In the genomic region with DNA sequence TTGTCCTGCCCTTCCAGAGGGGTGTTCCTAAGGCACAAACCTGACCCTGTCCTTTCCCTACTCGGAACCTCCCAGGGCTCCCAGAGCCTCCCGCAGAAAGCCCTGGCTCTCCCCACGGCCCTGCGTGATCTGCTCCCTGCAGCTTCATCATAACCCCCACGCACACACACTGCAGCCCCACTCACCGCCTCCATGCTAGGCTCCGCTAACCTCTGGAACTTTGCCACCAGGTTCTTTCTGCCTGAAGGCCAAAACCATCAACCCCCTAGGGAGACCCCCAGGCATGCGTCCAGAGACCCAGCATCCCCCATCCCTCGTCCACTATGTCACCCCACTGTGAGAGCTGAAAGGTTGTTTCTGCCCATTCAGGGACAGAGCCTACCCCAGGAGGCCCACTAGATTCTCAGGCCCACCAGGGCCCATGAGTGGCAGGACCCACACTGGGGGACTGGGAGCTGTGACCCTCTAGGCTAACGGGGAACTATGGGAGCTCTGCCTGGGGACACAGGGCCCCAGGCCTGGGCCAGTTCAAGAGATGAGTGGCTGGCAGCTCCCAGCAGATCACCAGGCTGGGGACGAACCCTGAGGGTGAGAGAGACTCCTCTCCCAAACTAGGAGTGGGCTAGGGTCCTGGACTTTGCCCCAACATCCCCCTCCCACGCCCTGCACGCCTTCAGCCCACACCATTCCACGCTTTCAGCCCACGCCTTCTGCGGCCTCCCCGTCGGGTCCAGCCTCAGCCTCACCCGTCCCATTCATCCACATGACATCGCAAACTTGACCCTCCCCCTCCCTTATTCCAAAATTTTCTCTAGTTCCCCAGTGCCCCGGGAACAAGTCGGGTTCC, we compare ENCODE assay signal across 1 cellular context.
A peak's percentile ranks its signal among the peaks of the same experiment; 100 is the strongest.
TF ChIP-seq lines count a peak whose summit lies in the region.

No MANE protein-coding gene starts in this region.

TF ChIP-seq in HEK293, 187 proteins besides CTCF, POLR2A, EP300 and RAD21 (continued from another document):
- TF ChIP-seq, protein P1, sequence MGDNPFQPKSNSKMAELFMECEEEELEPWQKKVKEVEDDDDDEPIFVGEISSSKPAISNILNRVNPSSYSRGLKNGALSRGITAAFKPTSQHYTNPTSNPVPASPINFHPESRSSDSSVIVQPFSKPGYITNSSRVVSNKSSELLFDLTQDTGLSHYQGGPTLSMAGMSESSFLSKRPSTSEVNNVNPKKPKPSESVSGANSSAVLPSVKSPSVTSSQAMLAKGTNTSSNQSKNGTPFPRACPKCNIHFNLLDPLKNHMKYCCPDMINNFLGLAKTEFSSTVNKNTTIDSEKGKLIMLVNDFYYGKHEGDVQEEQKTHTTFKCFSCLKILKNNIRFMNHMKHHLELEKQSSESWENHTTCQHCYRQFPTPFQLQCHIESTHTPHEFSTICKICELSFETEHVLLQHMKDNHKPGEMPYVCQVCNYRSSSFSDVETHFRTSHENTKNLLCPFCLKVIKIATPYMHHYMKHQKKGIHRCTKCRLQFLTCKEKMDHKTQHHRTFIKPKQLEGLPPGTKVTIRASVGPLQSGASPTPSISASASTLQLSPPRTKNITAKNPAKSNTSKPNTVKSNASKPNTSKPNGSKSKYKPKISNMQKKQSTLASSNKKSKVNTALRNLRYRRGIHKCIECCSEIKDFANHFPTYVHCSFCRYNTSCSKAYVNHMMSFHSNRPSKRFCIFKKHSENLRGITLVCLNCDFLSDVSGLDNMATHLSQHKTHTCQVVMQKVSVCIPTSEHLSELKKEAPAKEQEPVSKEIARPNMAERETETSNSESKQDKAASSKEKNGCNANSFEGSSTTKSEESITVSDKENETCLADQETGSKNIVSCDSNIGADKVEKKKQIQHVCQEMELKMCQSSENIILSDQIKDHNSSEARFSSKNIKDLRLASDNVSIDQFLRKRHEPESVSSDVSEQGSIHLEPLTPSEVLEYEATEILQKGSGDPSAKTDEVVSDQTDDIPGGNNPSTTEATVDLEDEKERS (tag by site-specific recombination; IDR thresholded peaks at IDR 0.05), result no peak
- TF ChIP-seq ZNF324 (tag by site-specific recombination; IDR thresholded peaks at IDR 0.05) (no peak), ZBTB21 (tag by site-specific recombination; IDR thresholded peaks at IDR 0.05) (no peak), RBAK (tag by site-specific recombination; IDR thresholded peaks at IDR 0.05) (no peak), ZNF302 (tag by site-specific recombination; IDR thresholded peaks at IDR 0.05; ENCODE audit: low read depth) (no peak), PRDM4 (tag by site-specific recombination; IDR thresholded peaks at IDR 0.05) (no peak), ZNF658 (tag by site-specific recombination; IDR thresholded peaks at IDR 0.05) (no peak), ZNF670 (tag by site-specific recombination; IDR thresholded peaks at IDR 0.05; ENCODE audit: low read depth) (no peak), ZFHX2 (tag by site-specific recombination; conservative IDR thresholded peaks at IDR 0.05) (peak; percentile 64), ZNF214 (tag by site-specific recombination; IDR thresholded peaks at IDR 0.05; ENCODE audit: borderline replicate concordance) (no peak), GLIS1 (tag by site-specific recombination; IDR thresholded peaks at IDR 0.05) (peak; percentile 13; the same call in 1 of the 2 replicates), HOXC10 (CRISPR knock-in tag; IDR thresholded peaks at IDR 0.05) (no peak), ZIC2 (tag by site-specific recombination; IDR thresholded peaks at IDR 0.05) (peak; percentile 68), INSM2 (tag by site-specific recombination; IDR thresholded peaks at IDR 0.05) (no peak), EGR2 (tag by site-specific recombination; IDR thresholded peaks at IDR 0.05; ENCODE audit: low read depth) (peak; percentile 65)
- TF ChIP-seq, protein P2, sequence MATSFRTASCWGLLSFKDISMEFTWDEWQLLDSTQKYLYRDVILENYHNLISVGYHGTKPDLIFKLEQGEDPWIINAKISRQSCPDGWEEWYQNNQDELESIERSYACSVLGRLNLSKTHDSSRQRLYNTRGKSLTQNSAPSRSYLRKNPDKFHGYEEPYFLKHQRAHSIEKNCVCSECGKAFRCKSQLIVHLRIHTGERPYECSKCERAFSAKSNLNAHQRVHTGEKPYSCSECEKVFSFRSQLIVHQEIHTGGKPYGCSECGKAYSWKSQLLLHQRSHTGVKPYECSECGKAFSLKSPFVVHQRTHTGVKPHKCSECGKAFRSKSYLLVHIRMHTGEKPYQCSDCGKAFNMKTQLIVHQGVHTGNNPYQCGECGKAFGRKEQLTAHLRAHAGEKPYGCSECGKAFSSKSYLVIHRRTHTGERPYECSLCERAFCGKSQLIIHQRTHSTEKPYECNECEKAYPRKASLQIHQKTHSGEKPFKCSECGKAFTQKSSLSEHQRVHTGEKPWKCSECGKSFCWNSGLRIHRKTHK (tag by site-specific recombination; IDR thresholded peaks at IDR 0.05), result no peak
